ENCODE assay signal across 7 cellular contexts in the genomic region with DNA sequence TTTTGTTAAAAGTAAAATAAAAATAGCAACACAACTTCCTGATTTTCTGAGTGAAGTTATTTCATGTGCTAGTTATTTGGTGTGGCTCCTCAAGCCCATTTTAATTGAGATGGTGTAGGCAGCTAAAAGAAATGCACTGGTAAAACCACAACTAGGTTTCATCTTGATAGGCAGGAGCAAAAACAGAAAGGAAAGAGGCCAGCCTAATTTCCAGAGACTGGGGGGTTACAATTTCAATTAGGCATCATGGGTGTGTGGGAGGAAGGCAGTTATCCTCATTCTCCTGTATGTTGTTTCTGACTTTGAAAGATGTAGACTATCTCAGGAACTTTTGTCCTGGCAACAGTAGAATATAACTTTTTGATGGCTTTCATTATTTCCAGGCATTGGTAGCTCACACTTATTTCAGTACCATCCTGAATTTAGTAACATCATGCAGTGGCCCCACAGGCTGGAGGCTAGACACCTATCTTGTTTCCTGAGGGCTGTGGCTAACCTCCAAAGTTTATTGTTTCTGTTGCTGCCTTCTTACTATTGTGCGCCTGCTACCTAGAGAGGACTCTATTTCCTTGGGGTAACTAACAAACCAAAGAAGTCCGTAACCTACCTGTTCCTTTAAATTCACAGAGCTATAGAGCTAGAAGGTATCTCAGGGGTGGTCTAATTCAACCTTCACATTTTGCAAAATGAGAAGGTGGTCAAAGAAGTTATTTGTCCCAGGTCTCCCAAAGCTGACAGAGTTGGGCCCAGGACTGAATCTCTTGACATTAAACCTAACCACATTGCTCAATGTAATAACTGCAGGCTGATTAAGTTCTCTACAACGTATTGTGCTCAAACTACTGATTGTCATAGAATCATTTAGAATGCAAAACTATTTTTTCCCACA. TPM values are rescaled to one million over a fixed set of nuclear protein-coding genes. Genes with fewer than 3 reads are reported as not detected.
DNase-seq lines count a peak whose midpoint lies in the region; ATAC-seq lines count a peak whose summit lies in the region.

No MANE protein-coding gene starts in this region.

- intact Hi-C loops in naive thymus-derived CD4-positive, alpha-beta T cell (cut with micrococcal nuclease): loop anchor here (1.0 to 10.0 kb wide), 16 partner anchors 9 to 1508 kb away; partner anchors contain the start of gene RICTOR (in 1 of the 2)

- H3K36me3 Mint-ChIP-seq in T-helper 17 cell (ENCODE audit: low read depth): peaks cover 18% of the 10 kb centered on the region
- H3K36me3 Mint-ChIP-seq in naive thymus-derived CD4-positive, alpha-beta T cell: peaks cover 6 to 56% (median 45%) of the 10 kb centered on the region in 5 donors

- H3K4me3 Mint-ChIP-seq in T-helper 17 cell: peak overlapping the region; percentile 77
- H3K4me3 Mint-ChIP-seq in naive thymus-derived CD4-positive, alpha-beta T cell: peak overlapping the region; percentile 58 to 86 (median 80)

- CTCF ChIA-PET in naive thymus-derived CD4-positive, alpha-beta T cell (lab: Charles Lee): interaction anchor here (0.8 to 9.1 kb wide), 13 partner anchors 9 to 106 kb away, joined by 3 to 85 read pairs (median 6); partner anchors contain the start of gene FYB1

- DNase-seq in T-helper 17 cell: peak in 1 of 3 donors; percentile 41
- peak in 6 of 9 donors; percentile 44 to 74 (median 66) for DNase-seq in naive thymus-derived CD4-positive, alpha-beta T cell
- DNase-seq in dedifferentiated amniotic fluid mesenchymal stem cell (ENCODE audit: extremely low spot score): no peak

- H3K9me3 Mint-ChIP-seq in naive thymus-derived CD4-positive, alpha-beta T cell: peaks cover 0 to 12% (median 3%) of the 10 kb centered on the region in 11 donors

- H3K4me1 Mint-ChIP-seq in T-helper 17 cell: peaks cover 85% of the 10 kb centered on the region
- peaks cover 79 to 98% (median 93%) of the 10 kb centered on the region in 7 donors for H3K4me1 Mint-ChIP-seq in naive thymus-derived CD4-positive, alpha-beta T cell

- peaks cover 0 to 5% (median 0%) of the 10 kb centered on the region in 3 experiments for H3K36me3 ChIP-seq in naive thymus-derived CD4-positive, alpha-beta T cell (ENCODE audit: control insufficient read depth in 2 of 3, insufficient read depth in 3 of 3, low read length in 3 of 3)

- H3K27ac ChIP-seq in naive thymus-derived CD4-positive, alpha-beta T cell (ENCODE audit: low read depth, low read length): peak overlapping the region; percentile 72

- ATAC-seq in GM18909 (IDR thresholded peaks at IDR 0.05; ENCODE audit: poor library complexity, unreplicated experiment) (peak; percentile 65), HG02938 (IDR thresholded peaks at IDR 0.05; ENCODE audit: unreplicated experiment) (peak; percentile 59), T-helper 17 cell (peak; percentile 77), HG03095 (IDR thresholded peaks at IDR 0.05; ENCODE audit: unreplicated experiment) (no peak), HG03039 (IDR thresholded peaks at IDR 0.05; ENCODE audit: unreplicated experiment) (no peak)
- peak; percentile 71 for ATAC-seq in naive thymus-derived CD4-positive, alpha-beta T cell

- H3K4me1 ChIP-seq in naive thymus-derived CD4-positive, alpha-beta T cell (ENCODE audit: control insufficient read depth in 2 of 2, insufficient read depth in 2 of 2, low read length in 2 of 2): peaks cover 90 to 95% of the 10 kb centered on the region in 2 donors

- POLR2A ChIA-PET in naive thymus-derived CD4-positive, alpha-beta T cell (lab: Charles Lee): interaction anchor here (0.7 to 22.3 kb wide), 14 partner anchors 8 to 113 kb away, joined by 3 to 679 read pairs (median 4); no protein-coding TSS in a partner anchor

- no peaks in the 10 kb centered on the region for H3K27me3 Mint-ChIP-seq in T-helper 17 cell
- H3K27me3 Mint-ChIP-seq in naive thymus-derived CD4-positive, alpha-beta T cell: no peaks in the 10 kb centered on the region

- no peaks in the 10 kb centered on the region for H3K9me3 ChIP-seq in T-helper 17 cell (ENCODE audit: control insufficient read depth, low read length, poor library complexity, severe bottlenecking)
- no peaks in the 10 kb centered on the region for H3K9me3 ChIP-seq in naive thymus-derived CD4-positive, alpha-beta T cell (ENCODE audit: control insufficient read depth in 2 of 3, low read length in 3 of 3)

- H3K27me3 ChIP-seq in naive thymus-derived CD4-positive, alpha-beta T cell (ENCODE audit: control insufficient read depth in 2 of 2, insufficient read depth in 2 of 2, low read length in 2 of 2): no peaks in the 10 kb centered on the region

- peak overlapping the region; percentile 46 for H3K4me3 ChIP-seq in naive thymus-derived CD4-positive, alpha-beta T cell (ENCODE audit: low read length)

- peak overlapping the region; percentile 100 for H3K27ac Mint-ChIP-seq in T-helper 17 cell
- peak overlapping the region; percentile 87 to 98 (median 96) for H3K27ac Mint-ChIP-seq in naive thymus-derived CD4-positive, alpha-beta T cell

RNA-seq across cellular contexts. Expression of gene FYB1, which starts 42.4 kb away (rescaled TPM):
- total RNA-seq in T-helper 17 cell: 100 to 1,000 TPM; 499 to 517 TPM
- 100 to 1,000 TPM; 310 to 701 (median 497) TPM for total RNA-seq in naive thymus-derived CD4-positive, alpha-beta T cell
- 100 to 1,000 TPM; 342 to 488 TPM for polyA plus RNA-seq in naive thymus-derived CD4-positive, alpha-beta T cell

Comparison
In these comparisons a context has a peak if more than half of its experiments do, and no peak if none do; other contexts are left out.
1. ATAC-seq: peak in GM18909 (single experiment), HG02938 (single experiment), T-helper 17 cell (single experiment) and naive thymus-derived CD4-positive, alpha-beta T cell (single experiment); none in HG03095 (single experiment) and HG03039 (single experiment).